ENCODE assay signal across 8 cellular contexts in the genomic region with DNA sequence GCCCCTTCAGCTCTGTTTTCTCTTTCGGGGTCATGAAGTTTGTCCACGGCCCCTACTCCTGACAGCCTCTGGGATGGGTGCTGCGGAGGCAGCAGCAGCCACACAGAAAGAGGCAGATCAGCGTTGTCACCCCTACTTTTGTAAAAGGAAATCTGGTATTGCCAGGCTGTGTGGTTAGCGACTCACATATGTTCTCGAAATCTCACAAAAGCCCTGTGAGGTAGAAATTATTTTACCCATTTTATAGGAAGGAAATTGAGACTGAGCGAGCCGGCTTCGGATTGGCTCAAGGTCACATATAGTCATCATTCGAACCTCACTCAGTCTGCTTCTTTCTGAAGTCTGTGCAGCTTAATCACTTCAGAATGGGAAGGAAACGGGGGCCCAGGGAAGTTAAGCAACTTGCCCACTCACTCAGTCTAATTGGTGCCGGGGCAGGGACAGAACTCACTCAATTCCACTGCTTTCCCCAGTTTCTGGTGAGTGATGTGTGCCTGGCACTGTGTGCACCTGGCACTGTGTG. TPM values are rescaled to one million over a fixed set of nuclear protein-coding genes. Genes with fewer than 3 reads are reported as not detected.
DNase-seq lines count a peak whose midpoint lies in the region; ATAC-seq and TF ChIP-seq lines count a peak whose summit lies in the region.

No MANE protein-coding gene starts in this region.

- H3K36me3 ChIP-seq in Panc1 (ENCODE audit: control insufficient read depth, insufficient read depth, low read length) (no peaks in the 10 kb centered on the region), ascending aorta (peaks cover 0 to 6% of the 10 kb centered on the region in 2 donors), iPS-18a (ENCODE audit: control insufficient read depth, low read depth, low read length) (peaks cover 4% of the 10 kb centered on the region)

- DNase-seq in GM12865 (ENCODE audit: low read depth) (peak; percentile 57), Panc1 (ENCODE audit: low read depth, low spot score) (no peak), ascending aorta (ENCODE audit: low spot score in 2 of 2) (peak in 1 of 2 donors; percentile 70), NCI-H146 treated with DMSO at 0.1 percent for 48 hours (lab: John Stamatoyannopoulos, UW; ENCODE audit: unreplicated experiment) (no peak)
- peak; percentile 14 to 23 for DNase-seq in stimulated activated CD4-positive, alpha-beta T cell treated with anti-CD3 and anti-CD28 coated beads, Interleukin-1b, Interleukin-23, amount 100 ng/mL, for 4 hours (ENCODE audit: low read depth in 2 of 2)

- in situ Hi-C loops in Panc1 (cut with HindIII; ENCODE audit: low pct_unique_long_range_greater_than_20kb, low sequenced_read_pairs) = no loop called here

- peak overlapping the region; percentile 70 for H3K27ac ChIP-seq in Panc1 (ENCODE audit: low read length)
- peak overlapping the region; percentile 97 to 99 for H3K27ac ChIP-seq in ascending aorta
- no peak overlapping the region for H3K27ac ChIP-seq in iPS-18a (ENCODE audit: low read length)

- H3K9me3 ChIP-seq in Panc1 (ENCODE audit: control insufficient read depth, insufficient read depth, low read depth, low read length) = no peaks in the 10 kb centered on the region
- H3K9me3 ChIP-seq in ascending aorta = no peaks in the 10 kb centered on the region
- H3K9me3 ChIP-seq in iPS-18a (ENCODE audit: control insufficient read depth, low read depth, low read length) = no peaks in the 10 kb centered on the region

- H3K27me3 ChIP-seq in Panc1 (ENCODE audit: control insufficient read depth, insufficient read depth, low read length) (no peaks in the 10 kb centered on the region), ascending aorta (no peaks in the 10 kb centered on the region), iPS-18a (ENCODE audit: control insufficient read depth, insufficient read depth, low read length) (no peaks in the 10 kb centered on the region)

- intact Hi-C loops in Panc1 (cut with micrococcal nuclease; ENCODE audit: unreplicated experiment) = loop anchor here (5.0 kb wide), 2 partner anchors 112 to 167 kb away; a partner anchor contains a TSS
- intact Hi-C loops in ascending aorta (cut with DNase I) = loop anchor here (5.0 kb wide), 2 partner anchors 108 to 843 kb away; a partner anchor contains a TSS

- POLR2A ChIA-PET in Panc1 (lab: Charles Lee) = no interaction called here

- no peak for TF ChIP-seq CTCF in GM12865 (IDR thresholded peaks at IDR 0.05; ENCODE audit: insufficient read depth, low read depth, low read length, missing control alignments)
- no peak for TF ChIP-seq CTCF in Panc1 (IDR thresholded peaks at IDR 0.05)
- TF ChIP-seq CTCF in ascending aorta (IDR thresholded peaks at IDR 0.05) = no peak

- H3K4me1 ChIP-seq in Panc1 (ENCODE audit: control insufficient read depth, insufficient read depth, low read length) = peaks cover 4% of the 10 kb centered on the region; the same call in 1 of the 2 replicates
- H3K4me1 ChIP-seq in ascending aorta = peaks cover 3 to 21% of the 10 kb centered on the region in 2 donors
- peaks cover 5% of the 10 kb centered on the region for H3K4me1 ChIP-seq in iPS-18a (ENCODE audit: control insufficient read depth, low read depth, low read length)

- H3K9ac ChIP-seq in iPS-18a (ENCODE audit: low read length) = peak overlapping the region; percentile 58

- peak overlapping the region; percentile 71 for H3K4me3 ChIP-seq in GM12865 (ENCODE audit: low read depth, low read length)
- H3K4me3 ChIP-seq in Panc1 (ENCODE audit: low read depth in 2 of 2, low read length in 2 of 2) = peak overlapping the region; percentile 57 to 63
- H3K4me3 ChIP-seq in ascending aorta = peak overlapping the region; percentile 90 to 95
- H3K4me3 ChIP-seq in iPS-18a (ENCODE audit: low read length) = peak overlapping the region; percentile 63

- ATAC-seq in Panc1 (no peak), GM21360 (IDR thresholded peaks at IDR 0.05; ENCODE audit: unreplicated experiment) (no peak), HG02852 (IDR thresholded peaks at IDR 0.05; ENCODE audit: unreplicated experiment) (no peak)

- CTCF ChIA-PET in Panc1 (lab: Charles Lee) = no interaction called here

- no TSS peak for BruUV-seq in Panc1 (replicated peaks; lab: Mats Ljungman, UMichigan)

RNA-seq across cellular contexts. Expression of a gene that starts 1.1 kb away (rescaled TPM):
- 95.9 TPM for total RNA-seq in Panc1 (2021; ENCODE audit: unreplicated experiment)
- 100 TPM for polyA plus RNA-seq in Panc1 (2012; ENCODE audit: insufficient read length)
- 116 TPM for total RNA-seq in ascending aorta

RNA-seq across cellular contexts. Expression of a gene that starts 53.6 kb away (rescaled TPM):
- total RNA-seq in Panc1 (2021; ENCODE audit: unreplicated experiment) (3.5 TPM), ascending aorta (16.0 TPM)
- polyA plus RNA-seq in Panc1 (2012; ENCODE audit: insufficient read length) = 3.0 TPM

Comparison
In these comparisons a context has a peak if more than half of its experiments do, and no peak if none do; other contexts are left out.
1. DNase-seq: peak in GM12865 (single experiment) and stimulated activated CD4-positive, alpha-beta T cell treated with anti-CD3 and anti-CD28 coated beads, Interleukin-1b, Interleukin-23, amount 100 ng/mL, for 4 hours (2 of 2); none in Panc1 (single experiment) and NCI-H146 treated with DMSO at 0.1 percent for 48 hours (single experiment).
2. Peak in every context shown above with its lines, with median percentiles within 50 percentile points of each other: H3K4me3 ChIP-seq.